In the genomic region with DNA sequence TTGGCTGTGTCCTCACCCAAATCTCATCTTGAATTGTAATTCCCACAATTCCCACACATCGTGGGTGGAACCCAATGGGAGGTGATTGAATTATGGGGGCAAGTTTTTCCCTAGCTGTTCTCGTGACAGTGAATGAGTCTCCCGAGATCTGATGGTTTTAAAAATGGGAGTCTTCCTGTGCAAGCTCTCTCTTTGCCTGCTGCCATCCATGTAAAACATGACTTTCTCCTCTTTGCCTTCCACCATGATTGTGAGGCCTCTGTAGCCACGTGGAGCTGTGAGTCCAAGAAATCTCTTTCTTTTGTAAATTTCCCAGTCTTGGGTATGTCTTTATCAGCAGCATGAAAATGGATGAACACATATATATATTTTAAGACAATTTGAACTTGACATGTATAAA, we compare ENCODE assay signal across 33 cellular contexts.
"Had no signal": no experiment of that assay in that cellular context is flagged by ENCODE, and none has a peak within 500 bp of the region (broad histone marks: within the 10 kb centered on the region; RNA-seq: fewer than 3 reads in every experiment).

No MANE protein-coding gene starts in this region.

- H3K36me3 ChIP-seq: MG63 had no signal

- H3K4me3 ChIP-seq: MG63 had no signal

- DNase-seq: Karpas-422, Kasumi-1, MG63, MM.1S, MV-4-11, NCI-H1048, NCI-H1092, NCI-H1092 treated with DMSO at 0.1 percent for 48 hours, NCI-H1105, NCI-H1105 treated with DMSO at 0.1 percent for 48 hours, NCI-H1417 treated with DMSO at 0.1 percent for 48 hours, NCI-H1436, NCI-H1436 treated with DMSO at 0.1 percent for 48 hours, NCI-H146, NCI-H1694, NCI-H1694 treated with DMSO at 0.1 percent for 48 hours, NCI-H187, NCI-H187 treated with DMSO at 0.1 percent for 48 hours, NCI-H1930, NCI-H2029, NCI-H2029 treated with DMSO at 0.1 percent for 48 hours, NCI-H2081, NCI-H2081 treated with DMSO at 0.1 percent for 48 hours, NCI-H2107, NCI-H2171, NCI-H2171 treated with DMSO at 0.1 percent for 48 hours, NCI-H2227 treated with DMSO at 0.1 percent for 48 hours, NCI-H226, NCI-H345, NCI-H446, NCI-H446 treated with DMSO at 0.1 percent for 48 hours, NCI-H510A, NCI-H510A treated with DMSO at 0.1 percent for 48 hours had no signal

- H3K27me3 ChIP-seq: MG63 had no signal

- H3K9me3 ChIP-seq: MG63 had no signal
